Comparison of ENCODE assay signal across 8 cellular contexts in the genomic region with DNA sequence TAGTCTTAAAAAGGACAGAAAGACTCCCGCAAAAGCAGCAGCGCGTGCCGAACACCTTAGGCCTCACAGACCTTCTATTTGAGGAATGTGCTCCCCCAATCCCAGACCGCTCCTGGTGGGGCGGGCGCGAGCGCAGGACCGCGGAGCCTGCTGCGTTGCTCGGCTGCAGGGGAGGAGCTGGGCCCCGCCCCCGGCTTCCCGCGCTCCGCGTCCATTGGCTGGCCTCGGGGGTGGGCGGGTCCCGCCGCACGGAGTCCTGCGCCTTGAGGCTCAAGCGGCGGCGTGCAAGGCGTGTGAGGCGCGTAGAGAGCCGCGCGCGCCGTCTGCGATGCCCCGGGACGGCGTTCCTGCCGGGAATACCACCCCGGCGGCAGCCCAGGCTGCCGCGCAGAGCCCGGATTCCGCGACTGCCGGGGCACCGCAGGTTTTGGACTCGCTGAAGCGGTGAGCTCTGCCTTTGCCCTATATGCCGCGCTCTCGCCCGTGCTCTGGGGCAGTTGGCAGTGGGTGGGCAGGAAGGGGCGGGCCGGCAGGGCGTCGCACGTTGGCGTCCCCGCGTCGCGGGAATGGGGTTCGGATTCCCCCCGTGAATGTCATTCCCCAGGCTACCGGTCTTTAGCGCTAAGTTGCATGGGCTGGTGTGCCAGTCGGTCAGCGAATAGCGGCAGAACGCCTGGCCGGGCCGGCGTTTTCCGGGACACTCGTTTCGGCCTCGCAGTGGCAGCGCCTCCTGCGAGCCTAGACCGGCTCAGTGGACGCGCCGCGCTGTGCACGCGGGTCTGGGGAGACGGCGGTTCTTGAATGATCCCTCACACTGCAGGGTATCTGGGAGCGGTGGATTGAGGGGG. TPM values are rescaled to one million over a fixed set of nuclear protein-coding genes. Genes with fewer than 3 reads are reported as not detected.
A peak's percentile ranks its signal among the peaks of the same experiment; 100 is the strongest.
DNase-seq lines count a peak whose midpoint lies in the region; ATAC-seq and TF ChIP-seq lines count a peak whose summit lies in the region.

No MANE protein-coding gene starts in this region.

- peak overlapping the region; percentile 45 for H3K4me3 Mint-ChIP-seq in T-helper 1 cell treated with Interleukin-12 subunit alpha and Interleukin-12 subunit beta and Interleukin-4 antibody, amounts not matched to agents 30 μg/mL and 1 μg/mL, for 36 hours
- H3K4me3 Mint-ChIP-seq in progenitor cell of endocrine pancreas (ENCODE audit: low read depth): peak overlapping the region; percentile 62
- peak overlapping the region; percentile 85 for H3K4me3 Mint-ChIP-seq in type B pancreatic cell

- H3K27me3 ChIP-seq in HCT116 (ENCODE audit: insufficient read depth, low read length) (no peaks in the 10 kb centered on the region), right atrium auricular region (no peaks in the 10 kb centered on the region)

- H3K27ac Mint-ChIP-seq in T-helper 1 cell treated with Interleukin-12 subunit alpha and Interleukin-12 subunit beta and Interleukin-4 antibody, amounts not matched to agents 30 μg/mL and 1 μg/mL, for 36 hours: no peak overlapping the region
- peak overlapping the region; percentile 53 for H3K27ac Mint-ChIP-seq in progenitor cell of endocrine pancreas
- no peak overlapping the region for H3K27ac Mint-ChIP-seq in type B pancreatic cell

- H2AFZ ChIP-seq in HCT116 (ENCODE audit: low read depth, low read length, poor library complexity, severe bottlenecking): peak overlapping the region; percentile 98

- H3K27ac ChIP-seq in HCT116 (ENCODE audit: low read depth, low read length) (peak overlapping the region; percentile 70), right atrium auricular region (peak overlapping the region; percentile 82 to 89)

- peak; percentile 90 for TF ChIP-seq POLR2A in HCT116 (IDR thresholded peaks at IDR 0.05; ENCODE audit: borderline replicate concordance, extremely low read depth, insufficient read depth, insufficient read length)

- H3K9me2 ChIP-seq in HCT116 (ENCODE audit: insufficient read depth): no peaks in the 10 kb centered on the region

- H3K4me3 ChIP-seq in HCT116 (replicated peaks in 1 of 2; ENCODE audit: low read depth in 1 of 2, low read length in 2 of 2) (peak overlapping the region; percentile 57 to 64), right atrium auricular region (peak overlapping the region; percentile 56 to 64)

- CTCF ChIA-PET in HCT116 (lab: Charles Lee): interaction anchor here (0.9 to 1.3 kb wide), 2 partner anchors 23 to 55 kb away, joined by 5 read pairs; partner anchors contain the start of gene ZNF638

- POLR2A ChIA-PET in HCT116 (lab: Charles Lee): interaction anchor here (0.6 to 1.7 kb wide), 4 partner anchors 11 to 141 kb away, joined by 3 to 6 read pairs (median 4); no protein-coding TSS in a partner anchor

- H3K9me3 Mint-ChIP-seq in T-helper 1 cell treated with Interleukin-12 subunit alpha and Interleukin-12 subunit beta and Interleukin-4 antibody, amounts not matched to agents 30 μg/mL and 1 μg/mL, for 36 hours: no peaks in the 10 kb centered on the region
- peaks cover 13% of the 10 kb centered on the region for H3K9me3 Mint-ChIP-seq in progenitor cell of endocrine pancreas (ENCODE audit: low read depth)
- H3K9me3 Mint-ChIP-seq in type B pancreatic cell: no peaks in the 10 kb centered on the region

- H3K4me2 ChIP-seq in HCT116 (ENCODE audit: low read length): peak overlapping the region; percentile 92

- RAD21 ChIA-PET in HCT116 (lab: Charles Lee; ENCODE audit: low non-redundant PET in 1 of 2, low total read pairs in 2 of 2, uncharacterized antibody in 2 of 2, unreplicated experiment in 2 of 2): no interaction called here

- H3K27me3 Mint-ChIP-seq in T-helper 1 cell treated with Interleukin-12 subunit alpha and Interleukin-12 subunit beta and Interleukin-4 antibody, amounts not matched to agents 30 μg/mL and 1 μg/mL, for 36 hours (ENCODE audit: low read depth): peaks cover 89% of the 10 kb centered on the region
- peaks cover 88% of the 10 kb centered on the region for H3K27me3 Mint-ChIP-seq in progenitor cell of endocrine pancreas
- H3K27me3 Mint-ChIP-seq in type B pancreatic cell: peaks cover 90% of the 10 kb centered on the region

- peaks cover 39% of the 10 kb centered on the region for H3K79me2 ChIP-seq in HCT116 (ENCODE audit: insufficient read depth, low read length)

- H3K9ac ChIP-seq in HCT116 (ENCODE audit: low read length): peak overlapping the region; percentile 61

- H3K36me3 Mint-ChIP-seq in T-helper 1 cell treated with Interleukin-12 subunit alpha and Interleukin-12 subunit beta and Interleukin-4 antibody, amounts not matched to agents 30 μg/mL and 1 μg/mL, for 36 hours (ENCODE audit: low read depth): no peaks in the 10 kb centered on the region
- peaks cover 2% of the 10 kb centered on the region for H3K36me3 Mint-ChIP-seq in progenitor cell of endocrine pancreas (ENCODE audit: insufficient read depth)
- no peaks in the 10 kb centered on the region for H3K36me3 Mint-ChIP-seq in type B pancreatic cell

- H3K4me1 ChIP-seq in HCT116 (ENCODE audit: control insufficient read depth in 1 of 2, insufficient read depth in 2 of 2, low read length in 2 of 2): peaks cover 10 to 25% of the 10 kb centered on the region in 2 experiments
- peaks cover 0 to 18% of the 10 kb centered on the region in 2 donors for H3K4me1 ChIP-seq in right atrium auricular region

- peak; percentile 46 for DNase-seq in GM04504 (ENCODE audit: low read depth)
- DNase-seq in HCT116 (ENCODE audit: low read depth, low spot score): peak; percentile 84
- DNase-seq in MV-4-11 (lab: John Stamatoyannopoulos, UW): peak; percentile 81
- peak in 55 of 56 donors; percentile 38 to 95 (median 82) for DNase-seq in amygdala (lab: John Stamatoyannopoulos, UW)
- DNase-seq in right atrium auricular region (ENCODE audit: low spot score): peak; percentile 84
- peak; percentile 83 for DNase-seq in progenitor cell of endocrine pancreas (ENCODE audit: low spot score, unreplicated experiment)
- DNase-seq in type B pancreatic cell (ENCODE audit: extremely low spot score, unreplicated experiment): peak; percentile 95

- H4K20me1 ChIP-seq in HCT116 (ENCODE audit: insufficient read depth): no peaks in the 10 kb centered on the region

- no peaks in the 10 kb centered on the region for H3K9me3 ChIP-seq in HCT116 (ENCODE audit: control insufficient read depth in 1 of 2, insufficient read depth in 1 of 2, low read depth in 1 of 2, low read length in 2 of 2)
- H3K9me3 ChIP-seq in right atrium auricular region: no peaks in the 10 kb centered on the region

- peak; percentile 93 for ATAC-seq in HCT116

- intact Hi-C loops in HCT116 (cut with micrococcal nuclease): loop anchor here (1.0 kb wide), 1 partner anchor 49 kb away; the partner anchor contains the start of gene PAIP2B

- no peak for TF ChIP-seq RAD21 in HCT116 (IDR thresholded peaks at IDR 0.05; ENCODE audit: low read depth)

- no TSS peak for BruUV-seq in HCT116 (replicated peaks; lab: Mats Ljungman, UMichigan)

- TF ChIP-seq CTCF in HCT116 (IDR thresholded peaks at IDR 0.05 in 2 of 3, conservative IDR thresholded peaks at IDR 0.05 in 1 of 3; ENCODE audit: borderline replicate concordance in 1 of 3, insufficient read depth in 1 of 3, low read depth in 2 of 3, low read length in 2 of 3) (no peak), right atrium auricular region (IDR thresholded peaks at IDR 0.05) (no peak), progenitor cell of endocrine pancreas (IDR thresholded peaks at IDR 0.05; ENCODE audit: unreplicated experiment) (no peak), type B pancreatic cell (conservative IDR thresholded peaks at IDR 0.05) (no peak)

- peaks cover 10% of the 10 kb centered on the region for H3K4me1 Mint-ChIP-seq in T-helper 1 cell treated with Interleukin-12 subunit alpha and Interleukin-12 subunit beta and Interleukin-4 antibody, amounts not matched to agents 30 μg/mL and 1 μg/mL, for 36 hours (ENCODE audit: low read depth)
- H3K4me1 Mint-ChIP-seq in progenitor cell of endocrine pancreas (ENCODE audit: low read depth): peaks cover 4% of the 10 kb centered on the region
- peaks cover 12% of the 10 kb centered on the region for H3K4me1 Mint-ChIP-seq in type B pancreatic cell (ENCODE audit: unreplicated experiment)

- H3K36me3 ChIP-seq in HCT116 (ENCODE audit: control insufficient read depth in 1 of 2, insufficient read depth in 2 of 2, low read length in 2 of 2): no peaks in the 10 kb centered on the region
- H3K36me3 ChIP-seq in right atrium auricular region: no peaks in the 10 kb centered on the region

TF ChIP-seq in HCT116, 20 proteins besides CTCF, POLR2A, EP300 and RAD21 (continues in another document):
- TF ChIP-seq SP1 (IDR thresholded peaks at IDR 0.05; ENCODE audit: low read depth) (peak; percentile 83), POLR2AphosphoS5 (IDR thresholded peaks at IDR 0.05; ENCODE audit: low read depth, low read length) (peak; percentile 89)

RNA-seq across cellular contexts. Expression of gene PAIP2B, which starts 49.6 kb away (rescaled TPM):
- 5.9 TPM for total RNA-seq in HCT116 (2021; ENCODE audit: unreplicated experiment)
- polyA plus RNA-seq in HCT116 (2012): 2.1 and 2.7 TPM in 2 replicates
- 10 to 100 TPM; 18.1 to 21.3 TPM for total RNA-seq in right atrium auricular region
- 23.9 and 25.1 TPM in 2 replicates for total RNA-seq in progenitor cell of endocrine pancreas
- 13.7 and 21.5 TPM in 2 replicates for total RNA-seq in type B pancreatic cell (ENCODE audit: low replicate concordance)

RNA-seq across cellular contexts. Expression of gene ZNF638, which starts 55.0 kb away (rescaled TPM):
- total RNA-seq in HCT116 (2021; ENCODE audit: unreplicated experiment): 108 TPM
- polyA plus RNA-seq in HCT116 (2012): 41.2 and 57.2 TPM in 2 replicates
- total RNA-seq in right atrium auricular region: 10 to 100 TPM; 73.9 to 77.9 TPM
- 213 and 216 TPM in 2 replicates for total RNA-seq in progenitor cell of endocrine pancreas
- 118 and 149 TPM in 2 replicates for total RNA-seq in type B pancreatic cell (ENCODE audit: low replicate concordance)

Comparison
In these comparisons a context has a peak if more than half of its experiments do, and no peak if none do; other contexts are left out.
1. Peak in every context shown above with its lines: DNase-seq, ATAC-seq, H3K4me3 ChIP-seq and H3K27ac ChIP-seq.